Comparison of ENCODE assay signal across 14 cellular contexts in the genomic region with DNA sequence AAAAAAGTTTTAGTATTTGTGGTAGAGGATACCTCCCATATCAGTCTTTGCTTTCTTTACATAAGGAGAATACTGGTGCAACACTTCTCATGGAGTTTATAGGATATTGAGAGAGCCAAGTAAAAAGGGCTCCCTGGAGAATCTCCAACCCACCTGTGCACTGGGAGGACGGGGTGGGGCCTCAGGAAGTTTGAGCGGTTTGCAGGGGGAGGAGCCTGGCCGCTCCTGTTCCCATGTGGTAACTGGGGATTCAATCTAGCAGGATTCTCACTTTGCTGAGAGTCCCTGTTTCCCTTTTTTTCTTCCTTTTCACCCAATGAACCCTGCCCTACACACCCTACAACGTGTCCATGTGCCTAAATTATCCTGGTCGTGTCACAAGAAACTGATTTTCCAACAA.
A peak's percentile ranks its signal among the peaks of the same experiment; 100 is the strongest.
DNase-seq lines count a peak whose midpoint lies in the region; ATAC-seq, FAIRE-seq and TF ChIP-seq lines count a peak whose summit lies in the region.
"Had no signal": no experiment of that assay in that cellular context is flagged by ENCODE, and none has a peak within 500 bp of the region (broad histone marks: within the 10 kb centered on the region; RNA-seq: fewer than 3 reads in every experiment).

No MANE protein-coding gene starts in this region.

- H3K4me3 ChIP-seq in mammary epithelial cell (replicated peaks in 1 of 3; ENCODE audit: insufficient read depth in 1 of 3, low read depth in 2 of 3, low read length in 3 of 3) (no peak overlapping the region), H1 (ENCODE audit: extremely low read depth in 1 of 4, insufficient read depth in 2 of 4, low read depth in 3 of 4, low read length in 4 of 4) (no peak overlapping the region)
- H3K4me3 ChIP-seq: BLaER1 had no signal

- H3K4me1 Mint-ChIP-seq in MCF 10A (ENCODE audit: insufficient read depth, unreplicated experiment): no peaks in the 10 kb centered on the region
- H3K4me1 Mint-ChIP-seq: CD4-positive, CD25-positive, alpha-beta regulatory T cell had no signal

- DNase-seq in MCF 10A (ENCODE audit: unreplicated experiment) (peak; percentile 17), mammary epithelial cell (no peak), NCI-H69 (lab: John Stamatoyannopoulos, UW) (peak; percentile 69), H1 (ENCODE audit: low read depth in 1 of 2, low spot score in 2 of 2) (no peak), NCI-H1417 treated with DMSO at 0.1 percent for 48 hours (lab: John Stamatoyannopoulos, UW) (no peak)
- no peak for DNase-seq in stimulated activated naive CD8-positive, alpha-beta T cell treated with anti-CD3 and anti-CD28 coated beads, Interleukin-15, Interleukin-2, amounts not matched to agents 100 U/mL and 50 U/mL, for 24 hours
- DNase-seq in stimulated activated naive CD4-positive, alpha-beta T cell treated with Interleukin-2 at 50 U/mL for 16 hours (lab: John Stamatoyannopoulos, UW): no peak
- DNase-seq: 8988T; AML-193; CD4-positive, CD25-positive, alpha-beta regulatory T cell; DMS53; IMR-90 had no signal

- peaks cover 3% of the 10 kb centered on the region for H3K23me2 ChIP-seq in H1 (ENCODE audit: low read depth, low read length)

- H3K36me3 ChIP-seq in mammary epithelial cell (ENCODE audit: insufficient read depth, low read length) (no peaks in the 10 kb centered on the region), H1 (ENCODE audit: control insufficient read depth in 2 of 4, insufficient read depth in 4 of 4, low read length in 3 of 4) (no peaks in the 10 kb centered on the region)
- H3K36me3 ChIP-seq: BLaER1 had no signal

- H3K27ac Mint-ChIP-seq in MCF 10A (ENCODE audit: low read depth, unreplicated experiment): no peak overlapping the region
- H3K27ac Mint-ChIP-seq: CD4-positive, CD25-positive, alpha-beta regulatory T cell had no signal

- dilution Hi-C loops in mammary epithelial cell (cut with HindIII; ENCODE audit: low sequenced_read_pairs): no loop called here

- no peaks in the 10 kb centered on the region for H3K27me3 Mint-ChIP-seq in MCF 10A (ENCODE audit: insufficient read depth, unreplicated experiment)

- intact Hi-C loops in MCF 10A (cut with micrococcal nuclease) (no loop called here), mammary epithelial cell (cut with micrococcal nuclease) (no loop called here)

- H4K91ac ChIP-seq in H1 (replicated peaks; ENCODE audit: insufficient read length, low read length): no peak overlapping the region

- H3K4me1 ChIP-seq in mammary epithelial cell (ENCODE audit: insufficient read depth, low read length): no peaks in the 10 kb centered on the region
- peaks cover 0 to 3% (median 0%) of the 10 kb centered on the region in 4 experiments; a peak in 2 of 7 replicates for H3K4me1 ChIP-seq in H1 (replicated peaks in 1 of 4; ENCODE audit: control insufficient read depth in 3 of 4, insufficient read depth in 4 of 4, low read length in 3 of 4)
- H3K4me1 ChIP-seq: BLaER1 had no signal

- FAIRE-seq in H1 (lab: Jason Lieb, UNC): no peak

- H3K79me2 ChIP-seq in mammary epithelial cell (ENCODE audit: insufficient read depth, low read length) (no peaks in the 10 kb centered on the region), H1 (ENCODE audit: control insufficient read depth in 1 of 2, insufficient read depth in 2 of 2, low read length in 2 of 2) (no peaks in the 10 kb centered on the region)

- no peak overlapping the region for H2BK120ac ChIP-seq in H1 (replicated peaks; ENCODE audit: low read depth, low read length)

- H3K36me3 Mint-ChIP-seq in MCF 10A (ENCODE audit: insufficient read depth, unreplicated experiment): no peaks in the 10 kb centered on the region
- H3K36me3 Mint-ChIP-seq: CD4-positive, CD25-positive, alpha-beta regulatory T cell had no signal

- H4K20me1 ChIP-seq in mammary epithelial cell (ENCODE audit: insufficient read depth, low read length) (no peaks in the 10 kb centered on the region), H1 (replicated peaks in 1 of 2; ENCODE audit: control insufficient read depth in 1 of 2, insufficient read depth in 2 of 2, low read length in 2 of 2) (no peaks in the 10 kb centered on the region)
- H4K20me1 ChIP-seq: BLaER1 had no signal

- no peak overlapping the region for H3K4me3 Mint-ChIP-seq in MCF 10A (ENCODE audit: unreplicated experiment)
- H3K4me3 Mint-ChIP-seq: CD4-positive, CD25-positive, alpha-beta regulatory T cell had no signal

- H3K9me3 ChIP-seq in mammary epithelial cell (replicated peaks; ENCODE audit: insufficient read depth, low read length) (no peaks in the 10 kb centered on the region), H1 (ENCODE audit: insufficient read depth in 2 of 2, low read depth in 1 of 2, low read length in 1 of 2) (peaks cover 7 to 10% of the 10 kb centered on the region in 2 experiments; a peak in 2 of 4 replicates)

- H3K27ac ChIP-seq in mammary epithelial cell (ENCODE audit: insufficient read depth, low read depth, low read length) (no peak overlapping the region), H1 (ENCODE audit: low read depth, low read length) (no peak overlapping the region)
- H3K27ac ChIP-seq: BLaER1 had no signal

- H2BK20ac ChIP-seq in H1 (ENCODE audit: low read length): no peak overlapping the region

- H3K4ac ChIP-seq in H1 (replicated peaks; ENCODE audit: insufficient read length, low read depth, low read length): no peak overlapping the region

- in situ Hi-C loops in mammary epithelial cell (cut with MboI; ENCODE audit: low sequenced_read_pairs in 2 of 2): no loop called here

- TF ChIP-seq POLR2A in H1 (IDR thresholded peaks at IDR 0.05; ENCODE audit: control extremely low read depth in 1 of 2, low read depth in 2 of 2, low read length in 2 of 2): no peak

- no peak overlapping the region for H2BK5ac ChIP-seq in H1 (ENCODE audit: low read depth, low read length)

- no peaks in the 10 kb centered on the region for H3K79me1 ChIP-seq in H1 (ENCODE audit: low read depth, low read length)

- H3K27me3 ChIP-seq in mammary epithelial cell (ENCODE audit: insufficient read depth, low read length): no peaks in the 10 kb centered on the region
- H3K27me3 ChIP-seq in H1 (replicated peaks in 1 of 4; ENCODE audit: control insufficient read depth in 3 of 4, extremely low read depth in 1 of 4, insufficient read depth in 3 of 4, low read length in 3 of 4): no peaks in the 10 kb centered on the region
- H3K27me3 ChIP-seq: BLaER1 had no signal

- no peak overlapping the region for H4K5ac ChIP-seq in H1 (ENCODE audit: insufficient read length, low read depth, low read length)

- TF ChIP-seq EP300 in H1 (IDR thresholded peaks at IDR 0.05; ENCODE audit: borderline replicate concordance in 1 of 2, low read depth in 2 of 2, low read length in 2 of 2): no peak

- H3K4me2 ChIP-seq in mammary epithelial cell (ENCODE audit: insufficient read depth, low read depth, low read length) (no peak overlapping the region), H1 (ENCODE audit: insufficient read depth in 1 of 2, low read depth in 2 of 2, low read length in 2 of 2) (no peak overlapping the region; a peak in 1 of 4 replicates)
- H3K4me2 ChIP-seq: BLaER1 had no signal

- TF ChIP-seq RAD21 in H1 (IDR thresholded peaks at IDR 0.05 in 1 of 2, conservative IDR thresholded peaks at IDR 0.05 in 1 of 2; ENCODE audit: low read depth in 2 of 2, low read length in 2 of 2): no peak

- H2BK15ac ChIP-seq in H1 (ENCODE audit: low read length): no peak overlapping the region

- no peak overlapping the region for H2AK5ac ChIP-seq in H1 (ENCODE audit: low read depth, low read length)

- H2AFZ ChIP-seq in mammary epithelial cell (ENCODE audit: low read depth, low read length): no peak overlapping the region
- peak overlapping the region; percentile 87; the same call in 1 of the 2 replicates for H2AFZ ChIP-seq in H1 (ENCODE audit: low read length)

- no peak for ATAC-seq in GM21367 (IDR thresholded peaks at IDR 0.05; ENCODE audit: unreplicated experiment)
- no peak for ATAC-seq in stimulated activated naive CD8-positive, alpha-beta T cell treated with anti-CD3 and anti-CD28 coated beads, Interleukin-15, Interleukin-2, amounts not matched to agents 100 U/mL and 50 U/mL, for 24 hours

- no peak overlapping the region for H2BK12ac ChIP-seq in H1 (ENCODE audit: low read depth, low read length)

- POLR2A ChIA-PET in MCF 10A (lab: Yijun Ruan, JAX) (interaction anchor here (0.7 kb wide), 1 partner anchor 24 kb away, joined by 3 read pairs; no protein-coding TSS in a partner anchor), H1 (lab: Charles Lee; ENCODE audit: partially characterized antibody) (no interaction called here)

- no peak overlapping the region for H3K14ac ChIP-seq in H1 (ENCODE audit: insufficient read length)

- H3K9me3 Mint-ChIP-seq in MCF 10A (ENCODE audit: unreplicated experiment): no peaks in the 10 kb centered on the region

- CTCF ChIA-PET in MCF 10A (lab: Yijun Ruan, JAX) (interaction anchor here (0.7 to 0.9 kb wide), 2 partner anchors 28 to 329 kb away, joined by 3 to 4 read pairs; no protein-coding TSS in a partner anchor), mammary epithelial cell (lab: Charles Lee; ENCODE audit: low non-redundant PET) (no interaction called here), H1 (lab: Charles Lee; ENCODE audit: partially characterized antibody) (interaction anchor here (0.7 to 2.2 kb wide), 4 partner anchors 13 to 213 kb away, joined by 3 to 8 read pairs (median 4); no protein-coding TSS in a partner anchor)

- H4K8ac ChIP-seq in H1 (ENCODE audit: extremely low read depth, insufficient read depth, low read length): no peak overlapping the region

- no peak overlapping the region for H3K9ac ChIP-seq in mammary epithelial cell (ENCODE audit: insufficient read depth, low read length)
- no peak overlapping the region for H3K9ac ChIP-seq in H1 (replicated peaks in 1 of 4; ENCODE audit: extremely low read depth in 1 of 4, low read depth in 3 of 4, low read length in 3 of 4)
- H3K9ac ChIP-seq: BLaER1 had no signal

- BruUV-seq in MCF 10A (replicated peaks; lab: Mats Ljungman, UMichigan) (no TSS peak), mammary epithelial cell (replicated peaks; lab: Mats Ljungman, UMichigan) (no TSS peak)

- no peak overlapping the region for H3K23ac ChIP-seq in H1 (ENCODE audit: insufficient read length)

- TF ChIP-seq CTCF in MCF 10A (IDR thresholded peaks at IDR 0.05; ENCODE audit: unreplicated experiment) (no peak), mammary epithelial cell (conservative IDR thresholded peaks at IDR 0.05 in 1 of 2, IDR thresholded peaks at IDR 0.05 in 1 of 2; ENCODE audit: extremely low read depth in 1 of 2, insufficient read depth in 1 of 2, low read depth in 1 of 2, low read length in 2 of 2) (no peak), H1 (IDR thresholded peaks at IDR 0.05; ENCODE audit: control extremely low read depth in 1 of 3, insufficient read depth in 1 of 3, low read depth in 1 of 3, low read length in 3 of 3) (no peak)

- H3K18ac ChIP-seq in H1 (ENCODE audit: extremely low read depth, low read length): no peak overlapping the region

- no peak overlapping the region for H3K56ac ChIP-seq in H1 (replicated peaks; ENCODE audit: insufficient read length, low read depth, low read length)

- WGBS in mammary epithelial cell (ENCODE audit: low coverage, missing lambda C conversion rate): 58% methylated on average over 4 of the region's 5 CpGs
- WGBS in H1 (ENCODE audit: extremely low coverage in 1 of 2, insufficient coverage in 1 of 2, insufficient read length in 1 of 2, insufficient replicate concordance in 2 of 2, low coverage in 1 of 2, low lambda C conversion rate in 2 of 2, missing lambda C conversion rate in 1 of 2), 2 experiments: 61% methylated on average over 5 of the region's 5 CpGs; no CpG with 5 or more reads in 1 of the 2 experiments

Comparison
In these comparisons a context has a peak if more than half of its experiments do, and no peak if none do; other contexts are left out.
1. DNase-seq: peak in MCF 10A (single experiment) and NCI-H69 (single experiment); none in mammary epithelial cell (single experiment), H1 (0 of 2), NCI-H1417 treated with DMSO at 0.1 percent for 48 hours (single experiment), stimulated activated naive CD8-positive, alpha-beta T cell treated with anti-CD3 and anti-CD28 coated beads, Interleukin-15, Interleukin-2, amounts not matched to agents 100 U/mL and 50 U/mL, for 24 hours (single experiment) and stimulated activated naive CD4-positive, alpha-beta T cell treated with Interleukin-2 at 50 U/mL for 16 hours (single experiment).